1 cellular context compared by ENCODE assay signal in the genomic region with DNA sequence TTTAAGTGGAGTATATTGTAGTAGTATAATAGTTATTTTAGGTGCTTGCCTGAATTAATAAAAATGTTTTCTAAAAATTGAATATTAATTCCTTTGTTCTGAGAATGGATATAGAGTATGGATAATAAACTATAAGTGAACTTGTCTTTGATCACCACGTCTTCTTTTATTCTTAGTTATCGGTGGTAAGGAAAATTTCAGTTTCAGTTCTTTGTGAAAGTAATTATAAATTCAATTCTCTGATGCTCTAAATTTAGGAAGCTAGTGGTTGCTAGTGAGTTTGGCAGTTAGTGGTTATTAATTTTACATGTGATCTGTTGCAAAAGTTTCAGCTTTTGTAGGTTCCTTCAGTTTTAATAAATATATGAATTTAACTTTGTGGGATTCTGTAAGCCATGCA.
TF ChIP-seq lines count a peak whose summit lies in the region.

No MANE protein-coding gene starts in this region.

TF ChIP-seq in GM23338, 12 proteins besides CTCF, POLR2A, EP300 and RAD21 (continued from another document):
- TF ChIP-seq ZNF462 (CRISPR knock-in tag; IDR thresholded peaks at IDR 0.05) (no peak), CREB1 (CRISPR knock-in tag; IDR thresholded peaks at IDR 0.05; ENCODE audit: low read depth) (no peak), POLR2AphosphoS5 (IDR thresholded peaks at IDR 0.05; ENCODE audit: low read depth) (no peak), JUNB (IDR thresholded peaks at IDR 0.05; ENCODE audit: unreplicated experiment) (no peak), EZH2phosphoT487 (IDR thresholded peaks at IDR 0.05; ENCODE audit: unreplicated experiment) (no peak), ZNF331 (CRISPR knock-in tag; IDR thresholded peaks at IDR 0.05; ENCODE audit: low read depth) (no peak), REST (IDR thresholded peaks at IDR 0.05; ENCODE audit: unreplicated experiment) (no peak), ZNF114 (CRISPR knock-in tag; IDR thresholded peaks at IDR 0.05) (no peak)
- TF ChIP-seq, protein P1, sequence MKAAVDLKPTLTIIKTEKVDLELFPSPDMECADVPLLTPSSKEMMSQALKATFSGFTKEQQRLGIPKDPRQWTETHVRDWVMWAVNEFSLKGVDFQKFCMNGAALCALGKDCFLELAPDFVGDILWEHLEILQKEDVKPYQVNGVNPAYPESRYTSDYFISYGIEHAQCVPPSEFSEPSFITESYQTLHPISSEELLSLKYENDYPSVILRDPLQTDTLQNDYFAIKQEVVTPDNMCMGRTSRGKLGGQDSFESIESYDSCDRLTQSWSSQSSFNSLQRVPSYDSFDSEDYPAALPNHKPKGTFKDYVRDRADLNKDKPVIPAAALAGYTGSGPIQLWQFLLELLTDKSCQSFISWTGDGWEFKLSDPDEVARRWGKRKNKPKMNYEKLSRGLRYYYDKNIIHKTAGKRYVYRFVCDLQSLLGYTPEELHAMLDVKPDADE (IDR thresholded peaks at IDR 0.05) = no peak
